Comparison of ENCODE assay signal across 8 cellular contexts in the genomic region with DNA sequence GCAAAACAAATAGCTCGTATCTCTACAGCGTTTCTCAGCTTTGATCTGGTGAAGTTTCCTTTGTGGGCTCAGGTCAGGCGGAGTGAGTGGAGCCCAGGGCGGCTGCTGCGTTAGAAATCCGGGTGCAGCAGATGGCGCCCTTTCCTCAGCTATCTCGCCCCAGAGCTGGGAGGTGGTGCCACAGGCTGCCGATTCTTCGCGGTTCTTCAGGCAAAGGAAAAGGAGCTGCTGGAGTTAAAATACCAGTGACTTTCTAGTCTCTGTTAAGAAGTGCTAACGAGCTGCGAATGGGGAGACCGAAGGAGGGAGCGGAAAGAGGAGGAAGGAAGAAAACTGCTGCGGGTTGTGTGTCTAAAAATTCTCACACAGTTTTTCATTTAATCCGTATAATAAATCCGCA.
A peak's percentile ranks its signal among the peaks of the same experiment; 100 is the strongest.
DNase-seq lines count a peak whose midpoint lies in the region; ATAC-seq and TF ChIP-seq lines count a peak whose summit lies in the region.

No MANE protein-coding gene starts in this region.

- CTCF ChIA-PET in AG04449 (lab: Yijun Ruan, JAX) = interaction anchor here (0.7 to 2.5 kb wide), 18 partner anchors 9 to 616 kb away, joined by 3 to 22 read pairs (median 3); no protein-coding TSS in a partner anchor

- peaks cover 19% of the 10 kb centered on the region for H3K27me3 Mint-ChIP-seq in activated T-helper 2 cell treated with anti-CD3 and anti-CD28 coated beads, Interferon-gamma antibody, Interleukin-2, Interleukin-4, amounts not matched to agents 10 μg/mL and 5 μg/mL and 100 μg/mL, durations not matched to agents 14 hours and 24 hours and 36 hours (ENCODE audit: low read depth)

- no peak overlapping the region for H3K4me3 Mint-ChIP-seq in activated T-helper 2 cell treated with anti-CD3 and anti-CD28 coated beads, Interferon-gamma antibody, Interleukin-2, Interleukin-4, amounts not matched to agents 10 μg/mL and 5 μg/mL and 100 μg/mL, durations not matched to agents 14 hours and 24 hours and 36 hours (ENCODE audit: low read depth)

- peak; percentile 88 for ATAC-seq in GM18870 (IDR thresholded peaks at IDR 0.05; ENCODE audit: unreplicated experiment)
- ATAC-seq in HG03108 (IDR thresholded peaks at IDR 0.05; ENCODE audit: unreplicated experiment) = peak; percentile 78

- no peaks in the 10 kb centered on the region for H3K36me3 Mint-ChIP-seq in activated T-helper 2 cell treated with anti-CD3 and anti-CD28 coated beads, Interferon-gamma antibody, Interleukin-2, Interleukin-4, amounts not matched to agents 10 μg/mL and 5 μg/mL and 100 μg/mL, durations not matched to agents 14 hours and 24 hours and 36 hours (ENCODE audit: low read depth)

- no peak overlapping the region for H3K27ac Mint-ChIP-seq in activated T-helper 2 cell treated with anti-CD3 and anti-CD28 coated beads, Interferon-gamma antibody, Interleukin-2, Interleukin-4, amounts not matched to agents 10 μg/mL and 5 μg/mL and 100 μg/mL, durations not matched to agents 14 hours and 24 hours and 36 hours

- peaks cover 3% of the 10 kb centered on the region for H3K4me1 Mint-ChIP-seq in activated T-helper 2 cell treated with anti-CD3 and anti-CD28 coated beads, Interferon-gamma antibody, Interleukin-2, Interleukin-4, amounts not matched to agents 10 μg/mL and 5 μg/mL and 100 μg/mL, durations not matched to agents 14 hours and 24 hours and 36 hours (ENCODE audit: low read depth)

- POLR2A ChIA-PET in AG04449 (lab: Yijun Ruan, JAX) = no interaction called here

- no peak for DNase-seq in AG04449 (ENCODE audit: low read depth, low spot score)
- DNase-seq in RKO (ENCODE audit: low spot score) = peak; percentile 55
- peak; percentile 44 for DNase-seq in activated T-helper 2 cell treated with anti-CD3 and anti-CD28 coated beads, Interferon-gamma antibody, Interleukin-2, Interleukin-4, amounts not matched to agents 10 μg/mL and 5 μg/mL and 100 μg/mL, durations not matched to agents 14 hours and 24 hours and 36 hours (ENCODE audit: low spot score)
- peak; percentile 24 for DNase-seq in globus pallidus (ENCODE audit: low spot score)
- peak; percentile 29 for DNase-seq in pons (ENCODE audit: low spot score)
- DNase-seq in ureter (ENCODE audit: low spot score) = peak; percentile 64

- intact Hi-C loops in activated T-helper 2 cell treated with anti-CD3 and anti-CD28 coated beads, Interferon-gamma antibody, Interleukin-2, Interleukin-4, amounts not matched to agents 10 μg/mL and 5 μg/mL and 100 μg/mL, durations not matched to agents 14 hours and 24 hours and 36 hours (cut with micrococcal nuclease) = loop anchor here (1.0 kb wide), 1 partner anchor 599 kb away; no protein-coding TSS in a partner anchor

- no peaks in the 10 kb centered on the region for H3K9me3 Mint-ChIP-seq in activated T-helper 2 cell treated with anti-CD3 and anti-CD28 coated beads, Interferon-gamma antibody, Interleukin-2, Interleukin-4, amounts not matched to agents 10 μg/mL and 5 μg/mL and 100 μg/mL, durations not matched to agents 14 hours and 24 hours and 36 hours

- no peak overlapping the region for H3K4me3 ChIP-seq in AG04449 (ENCODE audit: low read depth, low read length)

- peak; percentile 77 for TF ChIP-seq CTCF in AG04449 (IDR thresholded peaks at IDR 0.05; ENCODE audit: insufficient read depth, low read length, missing control alignments)
